ENCODE assay signal across 25 cellular contexts in the genomic region with DNA sequence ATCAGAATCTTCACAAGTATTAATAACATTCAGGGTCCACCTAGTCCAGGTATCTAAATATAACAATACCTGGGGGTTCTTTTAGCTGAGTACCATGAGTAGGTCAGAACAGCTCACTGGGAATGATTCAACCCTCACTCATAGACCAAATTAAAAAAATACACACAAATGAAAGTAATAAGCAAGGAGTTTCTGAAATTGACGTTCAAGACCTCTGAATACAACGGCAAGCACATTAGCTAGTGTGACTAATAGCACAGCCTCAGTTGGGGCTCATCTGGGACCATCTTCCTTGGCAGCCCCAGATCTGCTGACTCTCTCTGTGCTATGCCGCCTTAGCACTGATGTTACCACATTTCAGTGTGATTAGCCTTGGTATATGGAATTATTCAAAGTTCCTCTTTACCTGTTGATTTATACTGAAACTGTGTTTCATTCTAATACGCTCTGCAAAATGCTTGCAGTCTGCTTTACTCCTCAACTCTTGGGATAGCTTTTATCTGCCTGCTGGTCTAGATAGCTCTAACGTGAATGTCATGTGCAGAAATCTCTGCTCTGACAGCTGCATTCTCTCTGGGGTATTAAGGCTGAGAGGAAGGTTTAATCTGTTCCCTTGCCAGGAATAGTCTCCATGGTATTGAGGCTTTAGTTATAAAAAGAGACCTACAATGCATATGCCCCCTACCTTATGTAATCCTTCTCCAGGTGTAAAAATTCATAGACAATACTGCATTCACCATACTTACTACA.
DNase-seq lines count a peak whose midpoint lies in the region; ATAC-seq, FAIRE-seq and TF ChIP-seq lines count a peak whose summit lies in the region.
"Had no signal": no experiment of that assay in that cellular context is flagged by ENCODE, and none has a peak within 500 bp of the region (broad histone marks: within the 10 kb centered on the region; RNA-seq: fewer than 3 reads in every experiment).

No MANE protein-coding gene starts in this region.

- no peak overlapping the region for H3K4me3 ChIP-seq in fibroblast of mammary gland (ENCODE audit: control insufficient read depth, low read depth, low read length)
- H3K4me3 ChIP-seq: SK-N-MC, tibial artery had no signal

- H3K4me3 Mint-ChIP-seq in HFFc6, result peak overlapping the region; percentile 69
- H3K4me3 Mint-ChIP-seq: activated B cell treated with CpG ODN at 0.5 μM for 24 hours; mesothelial cell of epicardium; nephron; stimulated activated naive B cell treated with anti-CD40 and anti-IgM and Interleukin-4, amounts not matched to agents 10 μg/mL and 1 μg/mL and 100 μg/mL, for 72 hours; T-helper 2 cell treated with Interferon-gamma antibody and Interleukin-4, amounts not matched to agents 5 μg/mL and 100 μg/mL, for 36 hours had no signal

- no peak for TF ChIP-seq POLR2A in GM12891 (IDR thresholded peaks at IDR 0.05; ENCODE audit: low read depth, low read length)

- no peak for FAIRE-seq in GM12891 (lab: Jason Lieb, UNC)

- peaks cover 48% of the 10 kb centered on the region for H3K4me1 Mint-ChIP-seq in HFFc6 (ENCODE audit: low read depth)
- H3K4me1 Mint-ChIP-seq: activated B cell treated with CpG ODN at 0.5 μM for 24 hours; stimulated activated naive B cell treated with anti-CD40 and anti-IgM and Interleukin-4, amounts not matched to agents 10 μg/mL and 1 μg/mL and 100 μg/mL, for 72 hours had no signal

- no peaks in the 10 kb centered on the region for H3K9me3 Mint-ChIP-seq in HFFc6
- H3K9me3 Mint-ChIP-seq: activated B cell treated with CpG ODN at 0.5 μM for 24 hours; mesothelial cell of epicardium; nephron; stimulated activated naive B cell treated with anti-CD40 and anti-IgM and Interleukin-4, amounts not matched to agents 10 μg/mL and 1 μg/mL and 100 μg/mL, for 72 hours; T-helper 2 cell treated with Interferon-gamma antibody and Interleukin-4, amounts not matched to agents 5 μg/mL and 100 μg/mL, for 36 hours had no signal

- no peaks in the 10 kb centered on the region for H3K36me3 Mint-ChIP-seq in HFFc6 (ENCODE audit: low read depth)
- H3K36me3 Mint-ChIP-seq: mesothelial cell of epicardium; stimulated activated naive B cell treated with anti-CD40 and anti-IgM and Interleukin-4, amounts not matched to agents 10 μg/mL and 1 μg/mL and 100 μg/mL, for 72 hours had no signal

- H3K27ac Mint-ChIP-seq in HFFc6, result peak overlapping the region; percentile 6; the same call in 1 of the 2 replicates
- H3K27ac Mint-ChIP-seq: activated B cell treated with CpG ODN at 0.5 μM for 24 hours; mesothelial cell of epicardium; nephron; stimulated activated naive B cell treated with anti-CD40 and anti-IgM and Interleukin-4, amounts not matched to agents 10 μg/mL and 1 μg/mL and 100 μg/mL, for 72 hours; T-helper 2 cell treated with Interferon-gamma antibody and Interleukin-4, amounts not matched to agents 5 μg/mL and 100 μg/mL, for 36 hours had no signal

- H3K27me3 Mint-ChIP-seq in HFFc6 (ENCODE audit: insufficient read depth), result no peaks in the 10 kb centered on the region; the same call in 1 of the 2 replicates

- ATAC-seq in HG02763 (IDR thresholded peaks at IDR 0.05; ENCODE audit: unreplicated experiment), result no peak
- ATAC-seq: esophagus mucosa; left lobe of liver; stimulated activated naive B cell treated with anti-CD40 and anti-IgM and Interleukin-4, amounts not matched to agents 10 μg/mL and 1 μg/mL and 100 μg/mL, for 72 hours had no signal

- TF ChIP-seq CTCF in HFFc6 (IDR thresholded peaks at IDR 0.05), result no peak
- no peak for TF ChIP-seq CTCF in fibroblast of mammary gland (conservative IDR thresholded peaks at IDR 0.05; ENCODE audit: control insufficient read depth, insufficient read depth, low read depth, low read length)

- DNase-seq in HFFc6 (peak; percentile 53), RPMI7951 (ENCODE audit: low read depth) (peak; percentile 52), fibroblast of mammary gland (ENCODE audit: low read depth) (peak; percentile 83), stromal cell of bone marrow (ENCODE audit: low read depth) (peak; percentile 41), NCI-H69 (lab: John Stamatoyannopoulos, UW) (no peak), GM12891 (ENCODE audit: insufficient read length, low spot score) (no peak)
- DNase-seq: activated B cell treated with CpG ODN at 0.5 μM for 24 hours; activated CD4-positive, alpha-beta T cell treated with anti-CD3 and anti-CD28 coated beads, Interleukin-2, amount 50 U/mL, for 48 hours; activated gamma-delta T cell treated with Interleukin-2 at 50 U/mL for 16 hours; amniotic stem cell; cerebellar nuclear complex; head of caudate nucleus; NCI-H1417 treated with DMSO at 0.1 percent for 48 hours; NCI-H748 treated with DMSO at 0.1 percent for 48 hours; posterior cingulate gyrus; stimulated activated CD4-positive, alpha-beta T cell treated with anti-CD3 and anti-CD28 coated beads, Interleukin-2, amount 100 ng/mL, for 24 hours; stimulated activated naive B cell treated with anti-CD40 and anti-IgM and Interleukin-4, amounts not matched to agents 10 μg/mL and 1 μg/mL and 100 μg/mL, for 72 hours; tibial artery had no signal

TF ChIP-seq in GM12891, 5 proteins besides CTCF, POLR2A, EP300 and RAD21:
- TF ChIP-seq POLR2AphosphoS5 (IDR thresholded peaks at IDR 0.05; ENCODE audit: low read depth, low read length) (no peak), PAX5 (IDR thresholded peaks at IDR 0.05; ENCODE audit: insufficient read depth, low read length, severe bottlenecking) (no peak)
TF ChIP-seq in GM12891: peak in this region for 0.

Comparison
In these comparisons a context has a peak if more than half of its experiments do, and no peak if none do; other contexts are left out.
1. DNase-seq: peak in HFFc6 (single experiment), RPMI7951 (single experiment), fibroblast of mammary gland (single experiment) and stromal cell of bone marrow (single experiment); none in NCI-H69 (single experiment) and GM12891 (single experiment).